1 cellular context compared by ENCODE assay signal in the genomic region with DNA sequence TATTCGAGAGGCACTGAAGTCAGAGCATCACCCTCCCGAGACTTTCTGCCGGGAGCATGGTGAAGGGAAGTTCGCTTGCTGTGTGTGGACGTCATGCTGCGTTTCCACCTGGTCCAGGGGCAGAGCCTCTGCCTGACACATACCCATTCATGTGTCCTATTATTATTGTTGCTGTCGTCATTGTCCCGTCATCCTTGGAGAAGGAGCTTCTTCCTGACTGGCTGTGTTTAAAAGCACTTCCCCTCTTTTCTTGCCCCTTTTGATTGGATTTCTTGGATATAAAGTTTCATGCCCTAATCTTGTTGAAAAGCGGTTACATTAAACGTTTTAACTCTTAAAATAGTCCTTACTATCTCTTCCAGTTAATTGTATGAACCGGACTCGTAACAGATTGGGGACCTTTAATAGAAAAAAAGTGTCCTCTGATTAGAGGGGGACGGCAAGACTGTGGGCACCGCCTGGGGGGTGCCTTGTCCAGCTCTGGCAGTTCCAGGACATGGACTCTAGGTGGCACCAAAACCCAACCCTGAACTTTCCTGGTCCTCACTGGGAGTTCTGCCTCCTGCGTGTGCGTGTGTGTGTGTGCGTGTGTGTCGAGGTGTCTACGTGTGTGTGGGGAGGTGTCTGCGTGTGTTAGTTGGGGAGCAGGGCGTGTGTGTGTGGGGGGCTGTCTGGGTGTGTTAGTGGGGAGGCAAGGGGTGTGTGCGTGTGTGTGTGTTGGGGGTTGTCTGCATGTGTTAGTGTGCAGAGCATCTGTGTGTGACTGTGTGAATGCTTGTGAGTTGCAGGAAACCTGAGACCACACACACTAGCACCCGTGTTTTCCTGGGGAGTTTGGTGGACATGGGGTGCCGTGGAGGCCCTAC.
A peak's percentile ranks its signal among the peaks of the same experiment; 100 is the strongest.
TF ChIP-seq lines count a peak whose summit lies in the region.

No MANE protein-coding gene starts in this region.

TF ChIP-seq in K562, 482 proteins besides CTCF, POLR2A, EP300 and RAD21 (continued from another document):
- TF ChIP-seq PURB (CRISPR knock-in tag; IDR thresholded peaks at IDR 0.05; ENCODE audit: low read depth) (no peak), BRD9 (IDR thresholded peaks at IDR 0.05; ENCODE audit: low read depth, partially characterized antibody) (peak; percentile 52), DPF2 (IDR thresholded peaks at IDR 0.05) (peak; percentile 77), ZNF224 (CRISPR knock-in tag; IDR thresholded peaks at IDR 0.05) (no peak), HDAC2 (IDR thresholded peaks at IDR 0.05) (peak; percentile 61; the same call in 1 of the 2 replicates), BCOR (IDR thresholded peaks at IDR 0.05) (peak; percentile 67; the same call in 1 of the 2 replicates), JUN (IDR thresholded peaks at IDR 0.05; ENCODE audit: borderline replicate concordance, low read depth, low read length) (0 out of 2 replicates have a peak, but pooled peaks have one; percentile 3), JUN (CRISPR knock-in tag; IDR thresholded peaks at IDR 0.05; ENCODE audit: borderline replicate concordance) (no peak), TSC22D4 (tag; IDR thresholded peaks at IDR 0.05) (peak; percentile 53; the same call in 1 of the 2 replicates), KDM4B (IDR thresholded peaks at IDR 0.05; ENCODE audit: borderline replicate concordance in 2 of 2, low read depth in 1 of 2) (0 out of 4 replicates have a peak, but pooled peaks of 1 of the 2 experiments have one; percentile 40), LEF1 (IDR thresholded peaks at IDR 0.05) (no peak), SRF (CRISPR knock-in tag; IDR thresholded peaks at IDR 0.05) (0 out of 4 replicates have a peak, but pooled peaks of 1 of the 2 experiments have one; percentile 34), CC2D1A (IDR thresholded peaks at IDR 0.05) (peak; percentile 73; the same call in 1 of the 2 replicates), HDGF (IDR thresholded peaks at IDR 0.05) (peak; percentile 95), HSF4 (CRISPR knock-in tag; IDR thresholded peaks at IDR 0.05; ENCODE audit: borderline replicate concordance) (no peak), MCM7 (IDR thresholded peaks at IDR 0.05) (peak in 1 of 2 experiments; percentile 64; a peak in 2 of 4 replicates), ZNF668 (CRISPR knock-in tag; IDR thresholded peaks at IDR 0.05) (no peak), KLF6 (CRISPR knock-in tag; IDR thresholded peaks at IDR 0.05; ENCODE audit: borderline replicate concordance) (no peak), MTA3 (IDR thresholded peaks at IDR 0.05; ENCODE audit: borderline replicate concordance) (peak; percentile 37; the same call in 1 of the 2 replicates), CCAR2 (IDR thresholded peaks at IDR 0.05; ENCODE audit: low read depth, low read length) (no peak), EHMT2 (IDR thresholded peaks at IDR 0.05) (peak; percentile 72)
- TF ChIP-seq, protein P1, sequence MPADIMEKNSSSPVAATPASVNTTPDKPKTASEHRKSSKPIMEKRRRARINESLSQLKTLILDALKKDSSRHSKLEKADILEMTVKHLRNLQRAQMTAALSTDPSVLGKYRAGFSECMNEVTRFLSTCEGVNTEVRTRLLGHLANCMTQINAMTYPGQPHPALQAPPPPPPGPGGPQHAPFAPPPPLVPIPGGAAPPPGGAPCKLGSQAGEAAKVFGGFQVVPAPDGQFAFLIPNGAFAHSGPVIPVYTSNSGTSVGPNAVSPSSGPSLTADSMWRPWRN (IDR thresholded peaks at IDR 0.05; ENCODE audit: low read depth): no peak
- TF ChIP-seq, protein P2, sequence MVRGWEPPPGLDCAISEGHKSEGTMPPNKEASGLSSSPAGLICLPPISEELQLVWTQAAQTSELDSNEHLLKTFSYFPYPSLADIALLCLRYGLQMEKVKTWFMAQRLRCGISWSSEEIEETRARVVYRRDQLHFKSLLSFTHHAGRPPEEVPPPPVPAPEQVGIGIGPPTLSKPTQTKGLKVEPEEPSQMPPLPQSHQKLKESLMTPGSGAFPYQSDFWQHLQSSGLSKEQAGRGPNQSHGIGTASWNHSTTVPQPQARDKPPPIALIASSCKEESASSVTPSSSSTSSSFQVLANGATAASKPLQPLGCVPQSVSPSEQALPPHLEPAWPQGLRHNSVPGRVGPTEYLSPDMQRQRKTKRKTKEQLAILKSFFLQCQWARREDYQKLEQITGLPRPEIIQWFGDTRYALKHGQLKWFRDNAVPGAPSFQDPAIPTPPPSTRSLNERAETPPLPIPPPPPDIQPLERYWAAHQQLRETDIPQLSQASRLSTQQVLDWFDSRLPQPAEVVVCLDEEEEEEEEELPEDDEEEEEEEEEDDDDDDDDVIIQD (CRISPR knock-in tag; IDR thresholded peaks at IDR 0.05): no peak
